Comparison of ENCODE assay signal across 17 cellular contexts in genomic region chr21:46483300-46484295, GRCh38. TPM values are rescaled to one million over a fixed set of nuclear protein-coding genes. Genes with fewer than 3 reads are reported as not detected.
DNase-seq lines count a peak whose midpoint lies in the region; ATAC-seq and TF ChIP-seq lines count a peak whose summit lies in the region.
"Had no signal": no experiment of that assay in that cellular context is flagged by ENCODE, and none has a peak within 500 bp of the region (broad histone marks: within the 10 kb centered on the region; RNA-seq: fewer than 3 reads in every experiment).

No MANE protein-coding gene starts in this region.

- H3K9me2 ChIP-seq in SK-N-SH: no peaks in the 10 kb centered on the region

- no peak for TF ChIP-seq RAD21 in SK-N-SH (IDR thresholded peaks at IDR 0.05; ENCODE audit: low read length)

- no peaks in the 10 kb centered on the region for H3K9me3 ChIP-seq in SK-N-SH
- no peaks in the 10 kb centered on the region for H3K9me3 ChIP-seq in DND-41 (ENCODE audit: insufficient read depth, low read length, severe bottlenecking)
- H3K9me3 ChIP-seq: A549, colonic mucosa had no signal

- no peak overlapping the region for H2AFZ ChIP-seq in SK-N-SH (ENCODE audit: low read depth)
- no peak overlapping the region for H2AFZ ChIP-seq in DND-41 (ENCODE audit: low read depth, low read length)

- ATAC-seq in SK-N-SH treated with all-trans-retinoic acid at 6 μM for 48 hours (0 out of 3 replicates have a peak, but pooled peaks have one; percentile 27), DND-41 (ENCODE audit: insufficient read depth, low read depth) (peak; percentile 48; the same call in 1 of the 3 replicates), HG03135 (IDR thresholded peaks at IDR 0.05; ENCODE audit: unreplicated experiment) (no peak), HG02610 (IDR thresholded peaks at IDR 0.05; ENCODE audit: unreplicated experiment) (no peak)
- peak; percentile 70 for ATAC-seq in activated T-helper 17 cell treated with anti-CD3 and anti-CD28 coated beads, Interleukin-2, amount 50 U/mL, for 72 hours (replicated peaks)
- peak in 1 of 2 donors; percentile 37 for ATAC-seq in naive thymus-derived CD8-positive, alpha-beta T cell
- ATAC-seq: A549 had no signal

- H3K36me3 Mint-ChIP-seq in activated T-helper 17 cell treated with anti-CD3 and anti-CD28 coated beads, Interleukin-2, amount 50 U/mL, for 72 hours (ENCODE audit: low read depth): peaks cover 59% of the 10 kb centered on the region
- H3K36me3 Mint-ChIP-seq in naive thymus-derived CD8-positive, alpha-beta T cell: peaks cover 0 to 56% (median 12%) of the 10 kb centered on the region in 3 donors

- peaks cover 10 to 39% of the 10 kb centered on the region in 2 experiments for H3K36me3 ChIP-seq in SK-N-SH (replicated peaks in 1 of 2; ENCODE audit: control insufficient read depth in 1 of 2, insufficient read depth in 2 of 2, low read length in 1 of 2)
- peaks cover 27% of the 10 kb centered on the region for H3K36me3 ChIP-seq in DND-41 (ENCODE audit: insufficient read depth, low read length)
- H3K36me3 ChIP-seq: colonic mucosa had no signal

- H3K27me3 Mint-ChIP-seq in activated T-helper 17 cell treated with anti-CD3 and anti-CD28 coated beads, Interleukin-2, amount 50 U/mL, for 72 hours: no peaks in the 10 kb centered on the region
- H3K27me3 Mint-ChIP-seq in naive thymus-derived CD8-positive, alpha-beta T cell: no peaks in the 10 kb centered on the region

- H3F3A ChIP-seq in SK-N-SH (replicated peaks; ENCODE audit: insufficient read depth): no peaks in the 10 kb centered on the region

- DNase-seq in SK-N-SH: no peak
- no peak for DNase-seq in DND-41
- DNase-seq in naive thymus-derived CD8-positive, alpha-beta T cell: peak in 1 of 10 donors; percentile 16
- no peak for DNase-seq in NCI-H1417 (lab: John Stamatoyannopoulos, UW)
- DNase-seq: colonic mucosa; COR-L47; kidney glomerular epithelial cell; NCI-H524; OCI-M1; posterior cingulate gyrus; stimulated activated CD4-positive, alpha-beta T cell treated with anti-CD3 and anti-CD28 coated beads, Interleukin-12 subunit alpha, Interleukin-12 subunit beta, amount 100 ng/mL, for 4 hours; WERI-Rb-1 had no signal

- H3K4me3 Mint-ChIP-seq in activated T-helper 17 cell treated with anti-CD3 and anti-CD28 coated beads, Interleukin-2, amount 50 U/mL, for 72 hours: no peak overlapping the region
- peak overlapping the region in 4 of 10 donors; percentile 16 to 53 (median 38) for H3K4me3 Mint-ChIP-seq in naive thymus-derived CD8-positive, alpha-beta T cell

- peaks cover 17% of the 10 kb centered on the region for H3K4me1 Mint-ChIP-seq in activated T-helper 17 cell treated with anti-CD3 and anti-CD28 coated beads, Interleukin-2, amount 50 U/mL, for 72 hours
- H3K4me1 Mint-ChIP-seq in naive thymus-derived CD8-positive, alpha-beta T cell: peaks cover 20 to 77% (median 55%) of the 10 kb centered on the region in 4 donors

- POLR2A ChIA-PET in SK-N-SH (lab: Yijun Ruan, JAX): no interaction called here
- POLR2A ChIA-PET in naive thymus-derived CD8-positive, alpha-beta T cell (lab: Charles Lee): no interaction called here

- no peak overlapping the region for H3K27ac ChIP-seq in SK-N-SH (ENCODE audit: low read depth in 2 of 2, low read length in 1 of 2)
- H3K27ac ChIP-seq in DND-41 (ENCODE audit: low read length): no peak overlapping the region
- H3K27ac ChIP-seq: A549, colonic mucosa, WERI-Rb-1 had no signal

- H3K9me3 Mint-ChIP-seq in activated T-helper 17 cell treated with anti-CD3 and anti-CD28 coated beads, Interleukin-2, amount 50 U/mL, for 72 hours: no peaks in the 10 kb centered on the region
- no peaks in the 10 kb centered on the region for H3K9me3 Mint-ChIP-seq in naive thymus-derived CD8-positive, alpha-beta T cell

- CTCF ChIA-PET in SK-N-SH (lab: Yijun Ruan, JAX): interaction anchor here (0.7 kb wide), 1 partner anchor 72 kb away, joined by 3 read pairs; no protein-coding TSS in a partner anchor

- peak overlapping the region; percentile 3 for H3K27ac Mint-ChIP-seq in activated T-helper 17 cell treated with anti-CD3 and anti-CD28 coated beads, Interleukin-2, amount 50 U/mL, for 72 hours
- H3K27ac Mint-ChIP-seq in naive thymus-derived CD8-positive, alpha-beta T cell: peak overlapping the region; percentile 26 to 84 (median 70)

- H3K9ac ChIP-seq in SK-N-SH (no peak overlapping the region), DND-41 (ENCODE audit: low read depth, low read length) (no peak overlapping the region)

- WGBS in SK-N-SH (ENCODE audit: low lambda C conversion rate): 90% methylated on average over 6 of the region's 6 CpGs

- TF ChIP-seq EP300 in SK-N-SH (IDR thresholded peaks at IDR 0.05; ENCODE audit: borderline replicate concordance in 1 of 2, low read depth in 1 of 2, low read length in 1 of 2): no peak

- no peaks in the 10 kb centered on the region; a peak in 2 of 4 replicates for H3K4me1 ChIP-seq in SK-N-SH (ENCODE audit: control insufficient read depth in 1 of 2, insufficient read depth in 2 of 2, low read depth in 1 of 2, low read length in 1 of 2)
- H3K4me1 ChIP-seq in DND-41 (ENCODE audit: insufficient read depth, low read length): no peaks in the 10 kb centered on the region
- H3K4me1 ChIP-seq: A549, colonic mucosa had no signal

- H3K4me3 ChIP-seq in SK-N-SH (ENCODE audit: low read depth in 2 of 2, low read length in 1 of 2): no peak overlapping the region
- H3K4me3 ChIP-seq in DND-41 (ENCODE audit: low read depth in 1 of 2, low read length in 2 of 2): no peak overlapping the region
- H3K4me3 ChIP-seq: A549, colonic mucosa had no signal

- H3K27me3 ChIP-seq in SK-N-SH (ENCODE audit: insufficient read depth) (no peaks in the 10 kb centered on the region), DND-41 (ENCODE audit: insufficient read depth, low read length, poor library complexity) (no peaks in the 10 kb centered on the region)
- H3K27me3 ChIP-seq: colonic mucosa had no signal

- H3K79me2 ChIP-seq in SK-N-SH (ENCODE audit: insufficient read depth) (peaks cover 70% of the 10 kb centered on the region; the same call in 1 of the 2 replicates), DND-41 (ENCODE audit: insufficient read depth, low read length) (peaks cover 37% of the 10 kb centered on the region)

- H4K20me1 ChIP-seq in SK-N-SH (ENCODE audit: insufficient read depth) (no peaks in the 10 kb centered on the region), DND-41 (ENCODE audit: insufficient read depth, low read length) (peaks cover 19% of the 10 kb centered on the region; the same call in 1 of the 2 replicates)

- no peak overlapping the region for H3K4me2 ChIP-seq in SK-N-SH
- H3K4me2 ChIP-seq in DND-41 (ENCODE audit: insufficient read depth, low read length): no peak overlapping the region
- H3K4me2 ChIP-seq: A549 had no signal

- TF ChIP-seq CTCF in SK-N-SH (IDR thresholded peaks at IDR 0.05) (no peak), DND-41 (IDR thresholded peaks at IDR 0.05; ENCODE audit: borderline replicate concordance, extremely low read depth, low read length, poor library complexity, severe bottlenecking) (no peak)

TF ChIP-seq in SK-N-SH treated with all-trans-retinoic acid at 6 μM for 48 hours, 23 proteins besides CTCF, POLR2A, EP300 and RAD21 (continues in another document):
- TF ChIP-seq ZNF565 (CRISPR knock-in tag; conservative IDR thresholded peaks at IDR 0.05; ENCODE audit: low read depth) (no peak), TCF4 (CRISPR knock-in tag; IDR thresholded peaks at IDR 0.05; ENCODE audit: borderline replicate concordance) (no peak)

TF ChIP-seq in SK-N-SH, 30 proteins besides CTCF, POLR2A, EP300 and RAD21 (continues in another document):
- no peak for TF ChIP-seq RFX5 (IDR thresholded peaks at IDR 0.05; ENCODE audit: low read length)
- TF ChIP-seq, protein P1, sequence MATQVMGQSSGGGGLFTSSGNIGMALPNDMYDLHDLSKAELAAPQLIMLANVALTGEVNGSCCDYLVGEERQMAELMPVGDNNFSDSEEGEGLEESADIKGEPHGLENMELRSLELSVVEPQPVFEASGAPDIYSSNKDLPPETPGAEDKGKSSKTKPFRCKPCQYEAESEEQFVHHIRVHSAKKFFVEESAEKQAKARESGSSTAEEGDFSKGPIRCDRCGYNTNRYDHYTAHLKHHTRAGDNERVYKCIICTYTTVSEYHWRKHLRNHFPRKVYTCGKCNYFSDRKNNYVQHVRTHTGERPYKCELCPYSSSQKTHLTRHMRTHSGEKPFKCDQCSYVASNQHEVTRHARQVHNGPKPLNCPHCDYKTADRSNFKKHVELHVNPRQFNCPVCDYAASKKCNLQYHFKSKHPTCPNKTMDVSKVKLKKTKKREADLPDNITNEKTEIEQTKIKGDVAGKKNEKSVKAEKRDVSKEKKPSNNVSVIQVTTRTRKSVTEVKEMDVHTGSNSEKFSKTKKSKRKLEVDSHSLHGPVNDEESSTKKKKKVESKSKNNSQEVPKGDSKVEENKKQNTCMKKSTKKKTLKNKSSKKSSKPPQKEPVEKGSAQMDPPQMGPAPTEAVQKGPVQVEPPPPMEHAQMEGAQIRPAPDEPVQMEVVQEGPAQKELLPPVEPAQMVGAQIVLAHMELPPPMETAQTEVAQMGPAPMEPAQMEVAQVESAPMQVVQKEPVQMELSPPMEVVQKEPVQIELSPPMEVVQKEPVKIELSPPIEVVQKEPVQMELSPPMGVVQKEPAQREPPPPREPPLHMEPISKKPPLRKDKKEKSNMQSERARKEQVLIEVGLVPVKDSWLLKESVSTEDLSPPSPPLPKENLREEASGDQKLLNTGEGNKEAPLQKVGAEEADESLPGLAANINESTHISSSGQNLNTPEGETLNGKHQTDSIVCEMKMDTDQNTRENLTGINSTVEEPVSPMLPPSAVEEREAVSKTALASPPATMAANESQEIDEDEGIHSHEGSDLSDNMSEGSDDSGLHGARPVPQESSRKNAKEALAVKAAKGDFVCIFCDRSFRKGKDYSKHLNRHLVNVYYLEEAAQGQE (IDR thresholded peaks at IDR 0.05; ENCODE audit: low read depth, low read length): no peak
- TF ChIP-seq NFIC (IDR thresholded peaks at IDR 0.05; ENCODE audit: borderline replicate concordance): no peak
- TF ChIP-seq MAX (IDR thresholded peaks at IDR 0.05; ENCODE audit: low read depth): no peak
- TF ChIP-seq MXI1 (IDR thresholded peaks at IDR 0.05; ENCODE audit: low read depth, low read length): no peak
- no peak for TF ChIP-seq FOXJ3 (CRISPR knock-in tag; IDR thresholded peaks at IDR 0.05)

RNA-seq across cellular contexts. Expression of gene DIP2A, which starts 24.9 kb away (rescaled TPM):
- 26.9 and 33.1 TPM in 2 replicates for polyA plus RNA-seq in SK-N-SH (2012; rRNA removed)
- 15.2 and 16.7 TPM in 2 replicates for polyA plus RNA-seq in SK-N-SH (2012; cell fraction: cytosol; rRNA removed)
- 105 and 109 TPM in 2 replicates for polyA plus RNA-seq in SK-N-SH (2012; cell fraction: nucleus; rRNA removed)
- total RNA-seq in activated T-helper 17 cell treated with anti-CD3 and anti-CD28 coated beads, Interleukin-2, amount 50 U/mL, for 72 hours: 10 to 100 TPM; 43.6 to 49.3 TPM
- 100 to 1,000 TPM; 158 to 163 TPM for total RNA-seq in naive thymus-derived CD8-positive, alpha-beta T cell
- polyA plus RNA-seq in naive thymus-derived CD8-positive, alpha-beta T cell: 10 to 100 TPM; 26.8 to 33.6 (median 28.6) TPM

Comparison
In these comparisons a context has a peak if more than half of its experiments do, and no peak if none do; other contexts are left out.
1. ATAC-seq: peak in SK-N-SH treated with all-trans-retinoic acid at 6 μM for 48 hours (single experiment), DND-41 (single experiment) and activated T-helper 17 cell treated with anti-CD3 and anti-CD28 coated beads, Interleukin-2, amount 50 U/mL, for 72 hours (single experiment); none in HG03135 (single experiment) and HG02610 (single experiment).